17 cellular contexts compared by ENCODE assay signal in the genomic region with DNA sequence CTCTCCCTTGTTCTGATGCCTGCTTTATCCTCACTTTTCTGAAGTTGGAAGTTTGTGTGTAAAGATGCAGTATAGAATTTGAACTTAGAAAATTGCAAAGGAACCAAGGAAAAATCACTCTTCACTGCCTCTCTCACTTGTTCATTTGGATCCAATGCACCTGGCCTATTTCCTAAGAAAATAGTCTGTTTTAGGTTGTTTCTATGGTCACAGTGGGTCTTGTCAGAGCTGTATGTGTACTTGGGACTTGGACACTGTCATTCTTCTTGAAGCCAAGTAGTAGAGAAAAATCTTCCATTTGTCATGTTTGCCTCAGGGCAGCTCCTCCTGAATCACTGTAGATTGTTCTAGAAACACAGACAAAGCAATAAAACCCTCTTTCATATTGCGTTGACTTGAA.
DNase-seq lines count a peak whose midpoint lies in the region; ATAC-seq and TF ChIP-seq lines count a peak whose summit lies in the region.
"Had no signal": no experiment of that assay in that cellular context is flagged by ENCODE, and none has a peak within 500 bp of the region (broad histone marks: within the 10 kb centered on the region; RNA-seq: fewer than 3 reads in every experiment).

No MANE protein-coding gene starts in this region.

- H3K4me1 ChIP-seq in breast epithelium: no peaks in the 10 kb centered on the region
- H3K4me1 ChIP-seq in right cardiac atrium (ENCODE audit: control insufficient read depth, insufficient read depth, low read length): no peaks in the 10 kb centered on the region

- no peak overlapping the region for H3K4me3 ChIP-seq in breast epithelium
- H3K4me3 ChIP-seq in right cardiac atrium (ENCODE audit: low read length): no peak overlapping the region

- H3K36me3 Mint-ChIP-seq in HFFc6 (ENCODE audit: low read depth): no peaks in the 10 kb centered on the region
- H3K36me3 Mint-ChIP-seq in stimulated activated memory B cell treated with anti-CD40 and anti-IgM and Interleukin-4, amounts not matched to agents 10 μg/mL and 1 μg/mL and 100 μg/mL, for 72 hours: no peaks in the 10 kb centered on the region

- peak overlapping the region; percentile 48 to 73 for H3K27ac ChIP-seq in breast epithelium
- H3K27ac ChIP-seq in right cardiac atrium (ENCODE audit: low read length): peak overlapping the region; percentile 70

- H3K27me3 ChIP-seq in breast epithelium: no peaks in the 10 kb centered on the region
- H3K27me3 ChIP-seq in right cardiac atrium (ENCODE audit: control insufficient read depth, insufficient read depth): no peaks in the 10 kb centered on the region

- TF ChIP-seq CTCF in HFFc6 (IDR thresholded peaks at IDR 0.05) (no peak), breast epithelium (IDR thresholded peaks at IDR 0.05) (no peak)

- no peaks in the 10 kb centered on the region for H3K9me3 Mint-ChIP-seq in HFFc6
- no peaks in the 10 kb centered on the region for H3K9me3 Mint-ChIP-seq in stimulated activated memory B cell treated with anti-CD40 and anti-IgM and Interleukin-4, amounts not matched to agents 10 μg/mL and 1 μg/mL and 100 μg/mL, for 72 hours
- H3K9me3 Mint-ChIP-seq: activated T-cell treated with anti-CD3 and anti-CD28 coated beads, Interleukin-2, amount 50 U/mL, for 72 hours had no signal

- H3K4me1 Mint-ChIP-seq in HFFc6 (ENCODE audit: low read depth): peaks cover 23% of the 10 kb centered on the region
- H3K4me1 Mint-ChIP-seq in stimulated activated memory B cell treated with anti-CD40 and anti-IgM and Interleukin-4, amounts not matched to agents 10 μg/mL and 1 μg/mL and 100 μg/mL, for 72 hours: peaks cover 27% of the 10 kb centered on the region

- peak overlapping the region; percentile 79 for H3K27ac Mint-ChIP-seq in HFFc6
- H3K27ac Mint-ChIP-seq in stimulated activated memory B cell treated with anti-CD40 and anti-IgM and Interleukin-4, amounts not matched to agents 10 μg/mL and 1 μg/mL and 100 μg/mL, for 72 hours: peak overlapping the region; percentile 32

- peak; percentile 67 to 69 for ATAC-seq in right cardiac atrium
- ATAC-seq in stimulated activated memory B cell treated with anti-CD40 and anti-IgM and Interleukin-4, amounts not matched to agents 10 μg/mL and 1 μg/mL and 100 μg/mL, for 72 hours: no peak
- no peak for ATAC-seq in HG03135 (IDR thresholded peaks at IDR 0.05; ENCODE audit: unreplicated experiment)
- no peak for ATAC-seq in GM18505 (IDR thresholded peaks at IDR 0.05; ENCODE audit: unreplicated experiment)
- ATAC-seq in GM18519 (IDR thresholded peaks at IDR 0.05; ENCODE audit: low FRiP score, unreplicated experiment): no peak
- ATAC-seq: activated T-cell treated with anti-CD3 and anti-CD28 coated beads, Interleukin-2, amount 50 U/mL, for 72 hours had no signal

- H3K27me3 Mint-ChIP-seq in HFFc6 (ENCODE audit: insufficient read depth): no peaks in the 10 kb centered on the region; the same call in 1 of the 2 replicates
- H3K27me3 Mint-ChIP-seq in stimulated activated memory B cell treated with anti-CD40 and anti-IgM and Interleukin-4, amounts not matched to agents 10 μg/mL and 1 μg/mL and 100 μg/mL, for 72 hours: no peaks in the 10 kb centered on the region

- no peaks in the 10 kb centered on the region for H3K36me3 ChIP-seq in breast epithelium

- intact Hi-C loops in breast epithelium (cut with DNase I; ENCODE audit: low total_unique reads) (no loop called here), right cardiac atrium (cut with DNase I) (loop anchor here in 2 of 4 donors (10.0 kb wide), 2 partner anchors 120 to 130 kb away; no protein-coding TSS in a partner anchor)

- TF ChIP-seq POLR2A in breast epithelium (IDR thresholded peaks at IDR 0.05) (no peak), GM18505 (IDR thresholded peaks at IDR 0.05; ENCODE audit: borderline replicate concordance, extremely low read depth, insufficient read depth, insufficient read length) (no peak)

- DNase-seq in HFFc6 (peak; percentile 9), breast epithelium (ENCODE audit: low spot score in 2 of 2) (no peak), right cardiac atrium (no peak), T-helper 1 cell (no peak)
- DNase-seq: activated CD4-positive, alpha-beta T cell treated with anti-CD3 and anti-CD28 coated beads for 1 hour; activated T-cell treated with anti-CD3 and anti-CD28 coated beads, Interleukin-2, amount 50 U/mL, for 72 hours; AML-193; anterior cingulate cortex; DMS79 treated with DMSO at 0.1 percent for 48 hours; hippocampal formation; NCI-H1417 treated with DMSO at 0.1 percent for 48 hours; NCI-H510A; stimulated activated CD4-positive, alpha-beta T cell treated with anti-CD3 and anti-CD28 coated beads, Interleukin-15, amount 100 ng/mL, for 24 hours had no signal

- WGBS in right cardiac atrium: 67% methylated on average over 1 of the region's 1 CpG

- H3K9me3 ChIP-seq in breast epithelium (no peaks in the 10 kb centered on the region), right cardiac atrium (ENCODE audit: control insufficient read depth, low read length) (no peaks in the 10 kb centered on the region)

- no peak overlapping the region for H3K4me3 Mint-ChIP-seq in HFFc6
- no peak overlapping the region for H3K4me3 Mint-ChIP-seq in stimulated activated memory B cell treated with anti-CD40 and anti-IgM and Interleukin-4, amounts not matched to agents 10 μg/mL and 1 μg/mL and 100 μg/mL, for 72 hours
- H3K4me3 Mint-ChIP-seq: activated T-cell treated with anti-CD3 and anti-CD28 coated beads, Interleukin-2, amount 50 U/mL, for 72 hours had no signal

Comparison
In these comparisons a context has a peak if more than half of its experiments do, and no peak if none do; other contexts are left out.
1. ATAC-seq: peak in right cardiac atrium (2 of 2); none in stimulated activated memory B cell treated with anti-CD40 and anti-IgM and Interleukin-4, amounts not matched to agents 10 μg/mL and 1 μg/mL and 100 μg/mL, for 72 hours (single experiment), HG03135 (single experiment), GM18505 (single experiment) and GM18519 (single experiment).